Comparison of ENCODE assay signal across 18 cellular contexts in the genomic region with DNA sequence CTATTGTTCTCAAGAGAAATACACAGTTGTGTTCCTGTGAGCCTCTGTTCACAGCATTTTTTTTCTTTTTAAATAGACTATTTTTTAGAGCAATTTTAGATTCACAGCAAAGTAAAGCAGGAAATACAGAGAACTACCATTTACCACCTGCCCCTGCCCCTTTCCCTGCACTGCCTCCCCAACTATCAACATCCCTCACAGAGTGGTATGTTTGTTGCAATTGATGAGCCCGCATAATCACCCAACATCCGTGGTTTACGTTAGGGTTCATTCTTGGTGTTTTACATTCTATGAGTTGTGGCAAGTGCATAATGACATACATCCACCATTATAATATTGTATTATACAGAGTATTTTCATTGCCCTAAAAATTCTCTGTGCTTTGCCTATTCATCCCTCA.
A peak's percentile ranks its signal among the peaks of the same experiment; 100 is the strongest.
DNase-seq lines count a peak whose midpoint lies in the region; ATAC-seq and TF ChIP-seq lines count a peak whose summit lies in the region.
"Had no signal": no experiment of that assay in that cellular context is flagged by ENCODE, and none has a peak within 500 bp of the region (broad histone marks: within the 10 kb centered on the region; RNA-seq: fewer than 3 reads in every experiment).

No MANE protein-coding gene starts in this region.

- CTCF ChIA-PET in CD8-positive, alpha-beta memory T cell (lab: Charles Lee): interaction anchor here (0.9 to 1.7 kb wide), 3 partner anchors 16 to 82 kb away, joined by 3 read pairs; no protein-coding TSS in a partner anchor
- CTCF ChIA-PET in activated CD8-positive, alpha-beta T cell treated with anti-CD3 and anti-CD28 coated beads, Interleukin-2, amount 10 ng/mL, durations not matched to agents 7 days and 5 days (lab: Charles Lee): interaction anchor here (1.2 to 17.2 kb wide), 7 partner anchors 14 to 180 kb away, joined by 3 to 399 read pairs (median 6); a partner anchor contains a TSS

- peak overlapping the region; percentile 43 for H3K27ac ChIP-seq in CD8-positive, alpha-beta memory T cell (ENCODE audit: low read depth, low read length)
- H3K27ac ChIP-seq in uterus: no peak overlapping the region
- H3K27ac ChIP-seq: 22Rv1, BLaER1 had no signal

- H3K9me3 ChIP-seq in CD8-positive, alpha-beta memory T cell (ENCODE audit: low read length): no peaks in the 10 kb centered on the region
- no peaks in the 10 kb centered on the region for H3K9me3 ChIP-seq in uterus
- H3K9me3 ChIP-seq: BLaER1 had no signal

- H3K4me3 ChIP-seq in CD8-positive, alpha-beta memory T cell (ENCODE audit: low read length): no peak overlapping the region
- H3K4me3 ChIP-seq in H7 (ENCODE audit: insufficient read depth, low read depth, low read length) (no peak overlapping the region), uterus (no peak overlapping the region)
- H3K4me3 ChIP-seq: BLaER1 had no signal

- H3K36me3 Mint-ChIP-seq in T-helper 1 cell treated with Interleukin-12 subunit alpha and Interleukin-12 subunit beta and Interleukin-4 antibody, amounts not matched to agents 30 μg/mL and 1 μg/mL, for 36 hours (ENCODE audit: low read depth): peaks cover 12% of the 10 kb centered on the region
- no peaks in the 10 kb centered on the region for H3K36me3 Mint-ChIP-seq in CD8-positive, alpha-beta memory T cell
- H3K36me3 Mint-ChIP-seq in activated CD8-positive, alpha-beta T cell treated with anti-CD3 and anti-CD28 coated beads, Interleukin-2, amount 10 ng/mL, durations not matched to agents 7 days and 5 days (ENCODE audit: low read depth): no peaks in the 10 kb centered on the region
- H3K36me3 Mint-ChIP-seq in natural killer cell: no peaks in the 10 kb centered on the region

- H3K9me3 Mint-ChIP-seq in T-helper 1 cell treated with Interleukin-12 subunit alpha and Interleukin-12 subunit beta and Interleukin-4 antibody, amounts not matched to agents 30 μg/mL and 1 μg/mL, for 36 hours: no peaks in the 10 kb centered on the region
- no peaks in the 10 kb centered on the region for H3K9me3 Mint-ChIP-seq in CD8-positive, alpha-beta memory T cell
- no peaks in the 10 kb centered on the region for H3K9me3 Mint-ChIP-seq in activated CD8-positive, alpha-beta T cell treated with anti-CD3 and anti-CD28 coated beads, Interleukin-2, amount 10 ng/mL, durations not matched to agents 7 days and 5 days (ENCODE audit: insufficient read depth)
- no peaks in the 10 kb centered on the region for H3K9me3 Mint-ChIP-seq in natural killer cell

- H3K27ac Mint-ChIP-seq in T-helper 1 cell treated with Interleukin-12 subunit alpha and Interleukin-12 subunit beta and Interleukin-4 antibody, amounts not matched to agents 30 μg/mL and 1 μg/mL, for 36 hours: peak overlapping the region; percentile 6
- peak overlapping the region in 7 of 8 donors; percentile 1 to 72 (median 43) for H3K27ac Mint-ChIP-seq in CD8-positive, alpha-beta memory T cell
- H3K27ac Mint-ChIP-seq in activated CD8-positive, alpha-beta T cell treated with anti-CD3 and anti-CD28 coated beads, Interleukin-2, amount 10 ng/mL, durations not matched to agents 7 days and 5 days: no peak overlapping the region
- peak overlapping the region; percentile 77 to 86 for H3K27ac Mint-ChIP-seq in natural killer cell

- no peak overlapping the region for H3K4me3 Mint-ChIP-seq in T-helper 1 cell treated with Interleukin-12 subunit alpha and Interleukin-12 subunit beta and Interleukin-4 antibody, amounts not matched to agents 30 μg/mL and 1 μg/mL, for 36 hours
- no peak overlapping the region for H3K4me3 Mint-ChIP-seq in CD8-positive, alpha-beta memory T cell
- H3K4me3 Mint-ChIP-seq in activated CD8-positive, alpha-beta T cell treated with anti-CD3 and anti-CD28 coated beads, Interleukin-2, amount 10 ng/mL, durations not matched to agents 7 days and 5 days: no peak overlapping the region
- peak overlapping the region; percentile 43 for H3K4me3 Mint-ChIP-seq in natural killer cell

- POLR2A ChIA-PET in CD8-positive, alpha-beta memory T cell (lab: Charles Lee): no interaction called here
- POLR2A ChIA-PET in activated CD8-positive, alpha-beta T cell treated with anti-CD3 and anti-CD28 coated beads, Interleukin-2, amount 10 ng/mL, durations not matched to agents 7 days and 5 days (lab: Charles Lee): interaction anchor here (0.9 to 2.7 kb wide), 3 partner anchors 71 to 88 kb away, joined by 3 to 10 read pairs (median 4); no protein-coding TSS in a partner anchor

- DNase-seq in T-helper 1 cell (no peak), natural killer cell (no peak), H7 (no peak), uterus (no peak)
- DNase-seq in CD8-positive, alpha-beta memory T cell: no peak
- DNase-seq in activated CD8-positive, alpha-beta T cell treated with anti-CD3 and anti-CD28 coated beads, Interleukin-2, amount 10 ng/mL, durations not matched to agents 7 days and 5 days: peak; percentile 41
- DNase-seq: DMS79, KBM-7, MM.1S, NCI-H1105 treated with DMSO at 0.1 percent for 48 hours, NCI-H187, NCI-H446, PC-3 had no signal

- no peak for TF ChIP-seq CTCF in natural killer cell (IDR thresholded peaks at IDR 0.05)
- TF ChIP-seq CTCF in uterus (IDR thresholded peaks at IDR 0.05): no peak

- no peaks in the 10 kb centered on the region for H3K27me3 ChIP-seq in CD8-positive, alpha-beta memory T cell (ENCODE audit: insufficient read depth, low read length, poor library complexity, severe bottlenecking)
- H3K27me3 ChIP-seq in H7 (ENCODE audit: control insufficient read depth, insufficient read depth, low read length) (no peaks in the 10 kb centered on the region), uterus (no peaks in the 10 kb centered on the region)
- H3K27me3 ChIP-seq: BLaER1 had no signal

- H3K27me3 Mint-ChIP-seq in T-helper 1 cell treated with Interleukin-12 subunit alpha and Interleukin-12 subunit beta and Interleukin-4 antibody, amounts not matched to agents 30 μg/mL and 1 μg/mL, for 36 hours (ENCODE audit: low read depth): no peaks in the 10 kb centered on the region
- no peaks in the 10 kb centered on the region for H3K27me3 Mint-ChIP-seq in CD8-positive, alpha-beta memory T cell
- H3K27me3 Mint-ChIP-seq in activated CD8-positive, alpha-beta T cell treated with anti-CD3 and anti-CD28 coated beads, Interleukin-2, amount 10 ng/mL, durations not matched to agents 7 days and 5 days (ENCODE audit: low read depth): no peaks in the 10 kb centered on the region
- no peaks in the 10 kb centered on the region for H3K27me3 Mint-ChIP-seq in natural killer cell (ENCODE audit: low read depth in 2 of 2)

- no peak for ATAC-seq in activated CD8-positive, alpha-beta T cell treated with anti-CD3 and anti-CD28 coated beads, Interleukin-2, amount 10 ng/mL, durations not matched to agents 7 days and 5 days
- ATAC-seq in natural killer cell: peak; percentile 32 to 68 (median 36)
- no peak for ATAC-seq in HG03342 (IDR thresholded peaks at IDR 0.05; ENCODE audit: unreplicated experiment)
- ATAC-seq: HCT116, PC-3 had no signal

- H3K36me3 ChIP-seq in CD8-positive, alpha-beta memory T cell (ENCODE audit: insufficient read depth, low read length): no peaks in the 10 kb centered on the region
- H3K36me3 ChIP-seq in H7 (replicated peaks; ENCODE audit: control insufficient read depth, insufficient read depth, low read length) (no peaks in the 10 kb centered on the region), uterus (no peaks in the 10 kb centered on the region)
- H3K36me3 ChIP-seq: BLaER1 had no signal

- peaks cover 48% of the 10 kb centered on the region for H3K4me1 ChIP-seq in CD8-positive, alpha-beta memory T cell (ENCODE audit: insufficient read depth, low read length)
- no peaks in the 10 kb centered on the region for H3K4me1 ChIP-seq in uterus

- TF ChIP-seq POLR2A in uterus (IDR thresholded peaks at IDR 0.05): no peak

- intact Hi-C loops in natural killer cell (cut with micrococcal nuclease) (loop anchor here (1.0 kb wide), 1 partner anchor 87 kb away; no protein-coding TSS in a partner anchor), uterus (cut with DNase I; ENCODE audit: low total_unique reads) (no loop called here)

- peaks cover 76% of the 10 kb centered on the region for H3K4me1 Mint-ChIP-seq in T-helper 1 cell treated with Interleukin-12 subunit alpha and Interleukin-12 subunit beta and Interleukin-4 antibody, amounts not matched to agents 30 μg/mL and 1 μg/mL, for 36 hours (ENCODE audit: low read depth)
- H3K4me1 Mint-ChIP-seq in CD8-positive, alpha-beta memory T cell: peaks cover 56 to 82% (median 70%) of the 10 kb centered on the region in 3 donors
- peaks cover 82% of the 10 kb centered on the region for H3K4me1 Mint-ChIP-seq in activated CD8-positive, alpha-beta T cell treated with anti-CD3 and anti-CD28 coated beads, Interleukin-2, amount 10 ng/mL, durations not matched to agents 7 days and 5 days (ENCODE audit: low read depth)
- H3K4me1 Mint-ChIP-seq in natural killer cell: peaks cover 48 to 50% of the 10 kb centered on the region in 2 donors

Comparison
In these comparisons a context has a peak if more than half of its experiments do, and no peak if none do; other contexts are left out.
1. ATAC-seq: peak in natural killer cell (3 of 3); none in activated CD8-positive, alpha-beta T cell treated with anti-CD3 and anti-CD28 coated beads, Interleukin-2, amount 10 ng/mL, durations not matched to agents 7 days and 5 days (single experiment) and HG03342 (single experiment).